ENCODE assay signal across 18 cellular contexts in the genomic region with DNA sequence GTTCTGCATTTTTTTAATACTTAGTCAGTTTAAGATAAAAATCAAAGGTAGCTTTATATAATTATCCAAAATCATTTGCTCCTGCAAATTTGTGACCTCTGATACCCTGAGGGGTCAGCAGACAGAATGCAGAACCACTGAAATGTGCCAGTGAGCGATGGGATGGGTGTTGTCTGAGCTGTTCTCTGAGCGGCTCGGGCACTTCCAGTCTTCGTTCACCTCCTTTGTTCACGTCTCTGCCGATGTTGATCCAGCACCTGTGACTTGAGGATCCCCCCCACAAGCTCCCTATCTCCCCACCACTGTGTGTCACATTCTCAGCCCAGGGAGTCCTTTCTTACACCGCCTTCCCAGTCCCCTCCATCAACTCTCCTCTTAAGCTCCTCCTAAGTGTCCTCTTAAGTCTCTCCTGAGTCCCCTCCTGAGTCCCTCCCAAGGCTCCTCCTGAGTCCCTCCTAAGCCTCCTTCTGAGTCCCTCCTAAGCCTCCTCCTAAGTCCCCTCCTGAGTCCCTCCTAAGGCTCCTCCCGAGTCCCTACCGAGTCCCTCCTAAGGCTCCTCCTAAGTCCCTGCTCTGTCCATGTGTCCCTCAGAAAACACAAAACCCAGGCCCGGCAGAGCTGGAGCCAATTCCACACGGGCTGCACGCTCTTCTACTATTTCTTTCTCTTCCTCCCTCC. TPM values are rescaled to one million over a fixed set of nuclear protein-coding genes. Genes with fewer than 3 reads are reported as not detected.
DNase-seq lines count a peak whose midpoint lies in the region; ATAC-seq and TF ChIP-seq lines count a peak whose summit lies in the region.
"Had no signal": no experiment of that assay in that cellular context is flagged by ENCODE, and none has a peak within 500 bp of the region (broad histone marks: within the 10 kb centered on the region; RNA-seq: fewer than 3 reads in every experiment).

No MANE protein-coding gene starts in this region.

- H3K27ac ChIP-seq in PC-9: no peak overlapping the region
- H3K27ac ChIP-seq: C4-2B, KMS-11 had no signal

- no peaks in the 10 kb centered on the region for H3F3A ChIP-seq in PC-9 (ENCODE audit: insufficient read depth, low read depth)

- H3K4me3 Mint-ChIP-seq in activated CD4-positive, alpha-beta T cell treated with anti-CD3 and anti-CD28 coated beads for 36 hours: no peak overlapping the region
- peak overlapping the region in 1 of 3 donors; percentile 21 for H3K4me3 Mint-ChIP-seq in T-cell
- H3K4me3 Mint-ChIP-seq in effector memory CD8-positive, alpha-beta T cell: no peak overlapping the region

- no peaks in the 10 kb centered on the region for H4K20me1 ChIP-seq in PC-9 (ENCODE audit: insufficient read depth)

- POLR2A ChIA-PET in activated CD4-positive, alpha-beta T cell treated with anti-CD3 and anti-CD28 coated beads for 36 hours (lab: Charles Lee): no interaction called here
- POLR2A ChIA-PET in T-cell (lab: Charles Lee) (no interaction called here), PC-9 (lab: Charles Lee; ENCODE audit: unreplicated experiment) (no interaction called here)

- no peaks in the 10 kb centered on the region for H3K4me1 ChIP-seq in PC-9 (replicated peaks; ENCODE audit: insufficient read depth)

- no peak for DNase-seq in activated CD4-positive, alpha-beta T cell treated with anti-CD3 and anti-CD28 coated beads for 36 hours
- DNase-seq in activated CD4-positive, alpha-beta T cell treated with anti-CD3 and anti-CD28 coated beads for 48 hours: no peak
- no peak for DNase-seq in T-cell
- no peak for DNase-seq in effector memory CD8-positive, alpha-beta T cell
- peak; percentile 29 for DNase-seq in posterior vena cava (ENCODE audit: low spot score)
- no peak for DNase-seq in PC-9
- DNase-seq in stimulated activated CD4-positive, alpha-beta T cell treated with anti-CD3 and anti-CD28 coated beads, Interleukin-12 subunit alpha, Interleukin-12 subunit beta, amount 100 ng/mL, for 4 hours: no peak
- no peak for DNase-seq in MG63
- DNase-seq: activated CD4-positive, alpha-beta T cell treated with anti-CD3 and anti-CD28 coated beads, Interleukin-2, amount 50 U/mL, for 4 hours; activated gamma-delta T cell treated with Interleukin-2 at 50 U/mL for 16 hours; DND-41; HCEC 1CT; midbrain; NCI-H1105; NK-92 treated with Interleukin-12 subunit alpha and Interleukin-12 subunit beta, amount 100 ng/mL, for 24 hours; T1000 had no signal

- no peaks in the 10 kb centered on the region for H3K27me3 Mint-ChIP-seq in activated CD4-positive, alpha-beta T cell treated with anti-CD3 and anti-CD28 coated beads for 36 hours
- no peaks in the 10 kb centered on the region for H3K27me3 Mint-ChIP-seq in T-cell
- H3K27me3 Mint-ChIP-seq in effector memory CD8-positive, alpha-beta T cell: no peaks in the 10 kb centered on the region

- H3K9me3 ChIP-seq in PC-9 (ENCODE audit: insufficient read depth, low read depth) (no peaks in the 10 kb centered on the region; the same call in 1 of the 2 replicates), MG63 (peaks cover 7% of the 10 kb centered on the region)

- no peaks in the 10 kb centered on the region for H3K79me2 ChIP-seq in PC-9 (ENCODE audit: low read depth)

- H3K27me3 ChIP-seq in PC-9 (ENCODE audit: insufficient read depth, low read depth) (no peaks in the 10 kb centered on the region), MG63 (no peaks in the 10 kb centered on the region)

- H3K36me3 Mint-ChIP-seq in activated CD4-positive, alpha-beta T cell treated with anti-CD3 and anti-CD28 coated beads for 36 hours (ENCODE audit: low read depth): peaks cover 79% of the 10 kb centered on the region
- H3K36me3 Mint-ChIP-seq in T-cell: peaks cover 53% of the 10 kb centered on the region
- H3K36me3 Mint-ChIP-seq in effector memory CD8-positive, alpha-beta T cell (ENCODE audit: insufficient read depth): peaks cover 96% of the 10 kb centered on the region

- peaks cover 2% of the 10 kb centered on the region for H3K9me3 Mint-ChIP-seq in activated CD4-positive, alpha-beta T cell treated with anti-CD3 and anti-CD28 coated beads for 36 hours (ENCODE audit: low read depth)
- peaks cover 0 to 3% (median 2%) of the 10 kb centered on the region in 3 donors for H3K9me3 Mint-ChIP-seq in T-cell
- no peaks in the 10 kb centered on the region for H3K9me3 Mint-ChIP-seq in effector memory CD8-positive, alpha-beta T cell

- intact Hi-C loops in activated CD4-positive, alpha-beta T cell treated with anti-CD3 and anti-CD28 coated beads for 36 hours (cut with DNase I, micrococcal nuclease): no loop called here
- intact Hi-C loops in posterior vena cava (cut with DNase I): loop anchor here in 1 of 2 donors (1.0 kb wide), 1 partner anchor 42 kb away; no protein-coding TSS in a partner anchor
- intact Hi-C loops in PC-9 (cut with micrococcal nuclease; ENCODE audit: unreplicated experiment): no loop called here

- H3K36me3 ChIP-seq in PC-9 (ENCODE audit: low read depth) (no peaks in the 10 kb centered on the region), MG63 (peaks cover 96% of the 10 kb centered on the region)

- peak overlapping the region; percentile 84 for H3K27ac Mint-ChIP-seq in activated CD4-positive, alpha-beta T cell treated with anti-CD3 and anti-CD28 coated beads for 36 hours
- H3K27ac Mint-ChIP-seq in T-cell: peak overlapping the region; percentile 25 to 55
- H3K27ac Mint-ChIP-seq in effector memory CD8-positive, alpha-beta T cell: peak overlapping the region; percentile 64 to 89

- no peak overlapping the region for H3K4me2 ChIP-seq in PC-9
- H3K4me2 ChIP-seq: KMS-11 had no signal

- BruUV-seq in PC-9 (replicated peaks; lab: Mats Ljungman, UMichigan): no TSS peak

- H3K9me2 ChIP-seq in PC-9 (ENCODE audit: insufficient read depth): no peaks in the 10 kb centered on the region

- ATAC-seq in activated CD4-positive, alpha-beta T cell treated with anti-CD3 and anti-CD28 coated beads for 36 hours: no peak
- ATAC-seq in T-cell (replicated peaks in 1 of 4): no peak
- ATAC-seq in effector memory CD8-positive, alpha-beta T cell (replicated peaks): no peak

- peaks cover 12% of the 10 kb centered on the region for H3K4me1 Mint-ChIP-seq in activated CD4-positive, alpha-beta T cell treated with anti-CD3 and anti-CD28 coated beads for 36 hours
- peaks cover 0 to 6% (median 3%) of the 10 kb centered on the region in 3 donors for H3K4me1 Mint-ChIP-seq in T-cell
- H3K4me1 Mint-ChIP-seq in effector memory CD8-positive, alpha-beta T cell (ENCODE audit: low read depth in 2 of 2): peaks cover 6 to 8% of the 10 kb centered on the region in 2 donors

- H3K4me3 ChIP-seq in PC-9 (no peak overlapping the region), MG63 (no peak overlapping the region)

- no peak overlapping the region for H2AFZ ChIP-seq in PC-9

- CTCF ChIA-PET in activated CD4-positive, alpha-beta T cell treated with anti-CD3 and anti-CD28 coated beads for 36 hours (lab: Charles Lee): interaction anchor here (0.6 to 1.8 kb wide), 4 partner anchors 11 to 747 kb away, joined by 3 to 5 read pairs (median 3); no protein-coding TSS in a partner anchor
- CTCF ChIA-PET in T-cell (lab: Charles Lee): interaction anchor here in 1 of 2 donors (0.6 kb wide), 1 partner anchor 444 kb away, joined by 8 read pairs; no protein-coding TSS in a partner anchor
- CTCF ChIA-PET in PC-9 (lab: Charles Lee): no interaction called here

- TF ChIP-seq CTCF in PC-9 (conservative IDR thresholded peaks at IDR 0.05): no peak

RNA-seq across cellular contexts. Expression of a gene that starts 47.5 kb away (rescaled TPM):
- 100 to 1,000 TPM; 334 to 366 TPM for total RNA-seq in activated CD4-positive, alpha-beta T cell treated with anti-CD3 and anti-CD28 coated beads for 36 hours
- total RNA-seq in T-cell (100 to 1,000 TPM; 433 to 628 (median 590) TPM), posterior vena cava (10 to 100 TPM; 98.8 to 99.3 TPM), PC-9 (2021) (179 and 207 TPM in 2 replicates)
- total RNA-seq in MG63 (2014; rRNA removed; shearing (Covaris generic); ENCODE audit: low replicate concordance): 22.5 and 22.6 TPM in 2 replicates
